Comparison of ENCODE assay signal across 16 cellular contexts in the genomic region with DNA sequence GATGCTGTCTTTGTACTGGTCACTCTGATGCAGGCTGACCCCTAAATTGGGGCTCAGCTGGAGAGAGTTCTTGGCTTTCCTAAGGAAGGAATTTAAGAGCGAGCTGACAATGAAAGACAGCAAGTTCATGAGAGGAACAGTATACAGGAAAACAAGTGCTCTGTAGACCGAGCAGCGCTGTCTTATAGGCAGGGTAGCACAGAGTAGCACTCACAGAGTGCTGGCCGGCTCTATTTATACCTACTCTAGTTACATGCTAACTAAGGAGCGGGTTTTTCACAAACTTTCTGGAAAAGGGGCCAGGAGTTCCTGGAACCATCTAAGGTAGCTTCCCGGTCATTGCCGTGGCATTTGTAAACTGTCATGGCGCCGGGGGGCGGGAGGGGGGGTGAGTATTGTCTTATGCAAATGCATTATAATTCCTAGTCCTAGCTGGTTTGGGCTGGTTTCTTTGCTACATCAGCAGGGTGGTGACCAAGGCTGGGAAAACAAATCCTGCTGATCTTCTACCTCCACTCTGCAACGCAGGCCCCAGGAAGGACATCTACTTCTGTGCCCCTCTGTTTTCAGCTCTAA. TPM values are rescaled to one million over a fixed set of nuclear protein-coding genes. Genes with fewer than 3 reads are reported as not detected.
DNase-seq lines count a peak whose midpoint lies in the region; ATAC-seq, FAIRE-seq and TF ChIP-seq lines count a peak whose summit lies in the region.
"Had no signal": no experiment of that assay in that cellular context is flagged by ENCODE, and none has a peak within 500 bp of the region (broad histone marks: within the 10 kb centered on the region; RNA-seq: fewer than 3 reads in every experiment).

No MANE protein-coding gene starts in this region.

- no peak for TF ChIP-seq EP300 in A549 (IDR thresholded peaks at IDR 0.05)

- H3K9me3 ChIP-seq in A549 = no peaks in the 10 kb centered on the region
- no peaks in the 10 kb centered on the region for H3K9me3 ChIP-seq in mammary epithelial cell (replicated peaks; ENCODE audit: insufficient read depth, low read length)
- no peaks in the 10 kb centered on the region for H3K9me3 ChIP-seq in right lobe of liver
- no peaks in the 10 kb centered on the region for H3K9me3 ChIP-seq in effector memory CD4-positive, alpha-beta T cell (ENCODE audit: control insufficient read depth, low read length)
- H3K9me3 ChIP-seq: BLaER1, SJSA1 had no signal

- no peaks in the 10 kb centered on the region for H3K79me2 ChIP-seq in GM23338 (replicated peaks; ENCODE audit: insufficient read depth)
- H3K79me2 ChIP-seq in mammary epithelial cell (ENCODE audit: insufficient read depth, low read length) = no peaks in the 10 kb centered on the region

- H3F3A ChIP-seq in GM23338 (replicated peaks; ENCODE audit: low read depth) = no peaks in the 10 kb centered on the region

- H2AFZ ChIP-seq in GM23338 (no peak overlapping the region), mammary epithelial cell (ENCODE audit: low read depth, low read length) (peak overlapping the region; percentile 75)

- 97% methylated on average over 11 of the region's 11 CpGs for WGBS in A549 (ENCODE audit: missing lambda C conversion rate)
- WGBS in mammary epithelial cell (ENCODE audit: low coverage, missing lambda C conversion rate) = 74% methylated on average over 7 of the region's 11 CpGs
- 95% methylated on average over 10 of the region's 11 CpGs for WGBS in right lobe of liver (ENCODE audit: insufficient coverage, low coverage, low lambda C conversion rate, missing lambda C conversion rate)

- CTCF ChIA-PET in A549 (lab: Yijun Ruan, JAX) (interaction anchor here (0.6 to 2.6 kb wide), 10 partner anchors 10 to 47 kb away, joined by 3 to 18 read pairs (median 4); no protein-coding TSS in a partner anchor), mammary epithelial cell (lab: Charles Lee; ENCODE audit: low non-redundant PET) (no interaction called here)

- TF ChIP-seq RAD21 in A549 (conservative IDR thresholded peaks at IDR 0.05 in 1 of 2, IDR thresholded peaks at IDR 0.05 in 1 of 2) = no peak

- H3K9me3 Mint-ChIP-seq in GM23338 = no peaks in the 10 kb centered on the region

- no peak overlapping the region for H3K4me2 ChIP-seq in A549
- H3K4me2 ChIP-seq in GM23338 = no peak overlapping the region
- no peak overlapping the region for H3K4me2 ChIP-seq in mammary epithelial cell (ENCODE audit: insufficient read depth, low read depth, low read length)
- H3K4me2 ChIP-seq: BLaER1 had no signal

- no peak for FAIRE-seq in A549 (lab: Jason Lieb, UNC)

- H3K4me3 ChIP-seq in A549 = no peak overlapping the region
- H3K4me3 ChIP-seq in GM23338 = no peak overlapping the region
- no peak overlapping the region for H3K4me3 ChIP-seq in mammary epithelial cell (replicated peaks in 1 of 3; ENCODE audit: insufficient read depth in 1 of 3, low read depth in 2 of 3, low read length in 3 of 3)
- no peak overlapping the region for H3K4me3 ChIP-seq in right lobe of liver
- no peak overlapping the region for H3K4me3 ChIP-seq in effector memory CD4-positive, alpha-beta T cell (ENCODE audit: insufficient read depth, low read depth, low read length, poor library complexity, severe bottlenecking)
- H3K4me3 ChIP-seq: BLaER1, SJSA1 had no signal

- H3K9me2 ChIP-seq in GM23338 (ENCODE audit: insufficient read depth) = no peaks in the 10 kb centered on the region

- peaks cover 26% of the 10 kb centered on the region for H3K4me1 ChIP-seq in A549
- no peaks in the 10 kb centered on the region; the same call in 1 of the 2 replicates for H3K4me1 ChIP-seq in GM23338 (ENCODE audit: insufficient read depth)
- peaks cover 28% of the 10 kb centered on the region for H3K4me1 ChIP-seq in mammary epithelial cell (ENCODE audit: insufficient read depth, low read length)
- peaks cover 0 to 19% (median 4%) of the 10 kb centered on the region in 4 donors for H3K4me1 ChIP-seq in right lobe of liver
- H3K4me1 ChIP-seq in effector memory CD4-positive, alpha-beta T cell (ENCODE audit: control insufficient read depth, insufficient read depth, low read length, poor library complexity, severe bottlenecking) = no peaks in the 10 kb centered on the region
- H3K4me1 ChIP-seq: BLaER1 had no signal

- no TSS peak for BruUV-seq in mammary epithelial cell (replicated peaks; lab: Mats Ljungman, UMichigan)

- DNase-seq in A549 (ENCODE audit: low read depth in 1 of 2, low spot score in 1 of 2) (no peak), GM23338 (ENCODE audit: low spot score) (no peak), mammary epithelial cell (no peak), right lobe of liver (no peak), NCI-H82 treated with DMSO at 0.1 percent for 48 hours (lab: John Stamatoyannopoulos, UW; ENCODE audit: unreplicated experiment) (no peak)
- DNase-seq in effector memory CD4-positive, alpha-beta T cell = no peak
- DNase-seq: EL, NCI-H1105 treated with DMSO at 0.1 percent for 48 hours, NCI-H187, NCI-H446 treated with DMSO at 0.1 percent for 48 hours, NCI-H82, SW 1271 had no signal

- no peak overlapping the region for H3K9ac ChIP-seq in mammary epithelial cell (ENCODE audit: insufficient read depth, low read length)
- H3K9ac ChIP-seq: BLaER1 had no signal

- H4K20me1 ChIP-seq in GM23338 (replicated peaks; ENCODE audit: insufficient read depth) (no peaks in the 10 kb centered on the region), mammary epithelial cell (ENCODE audit: insufficient read depth, low read length) (no peaks in the 10 kb centered on the region)
- H4K20me1 ChIP-seq: BLaER1 had no signal

- no peak overlapping the region for H3K27ac Mint-ChIP-seq in GM23338

- H3K36me3 ChIP-seq in GM23338 (ENCODE audit: insufficient read depth) (no peaks in the 10 kb centered on the region), mammary epithelial cell (ENCODE audit: insufficient read depth, low read length) (no peaks in the 10 kb centered on the region), right lobe of liver (no peaks in the 10 kb centered on the region)
- no peaks in the 10 kb centered on the region for H3K36me3 ChIP-seq in effector memory CD4-positive, alpha-beta T cell (ENCODE audit: control insufficient read depth, insufficient read depth, low read length)
- H3K36me3 ChIP-seq: BLaER1, SJSA1 had no signal

- dilution Hi-C loops in mammary epithelial cell (cut with HindIII; ENCODE audit: low sequenced_read_pairs) = no loop called here

- H3K27me3 ChIP-seq in GM23338 (ENCODE audit: insufficient read depth) (no peaks in the 10 kb centered on the region), mammary epithelial cell (ENCODE audit: insufficient read depth, low read length) (no peaks in the 10 kb centered on the region), right lobe of liver (no peaks in the 10 kb centered on the region)
- no peaks in the 10 kb centered on the region for H3K27me3 ChIP-seq in effector memory CD4-positive, alpha-beta T cell (replicated peaks; ENCODE audit: control insufficient read depth, insufficient read depth, low read length, poor library complexity, severe bottlenecking)
- H3K27me3 ChIP-seq: BLaER1, SJSA1 had no signal

- peaks cover 2% of the 10 kb centered on the region for H3K27me3 Mint-ChIP-seq in GM23338 (ENCODE audit: insufficient read depth, low read depth, poor library complexity)

- POLR2A ChIA-PET in A549 (lab: Yijun Ruan, JAX) = no interaction called here

- no peak for TF ChIP-seq POLR2A in A549 (IDR thresholded peaks at IDR 0.05; ENCODE audit: low read length)
- no peak for TF ChIP-seq POLR2A in right lobe of liver (IDR thresholded peaks at IDR 0.05)

- H3K36me3 Mint-ChIP-seq in GM23338 (ENCODE audit: low read depth) = no peaks in the 10 kb centered on the region

- no peak for ATAC-seq in A549
- ATAC-seq in GM23338 = peak; percentile 67
- peak in 3 of 4 donors; percentile 48 to 54 (median 50) for ATAC-seq in right lobe of liver
- no peak for ATAC-seq in GM18909 (IDR thresholded peaks at IDR 0.05; ENCODE audit: poor library complexity, unreplicated experiment)
- ATAC-seq in activated CD4-positive, CD25-positive, alpha-beta regulatory T cell treated with anti-CD3 and anti-CD28 coated beads, Interleukin-2, amount 50 U/mL, for 24 hours = no peak

- intact Hi-C loops in mammary epithelial cell (cut with micrococcal nuclease) = no loop called here
- intact Hi-C loops in right lobe of liver (cut with DNase I) = no loop called here

- in situ Hi-C loops in mammary epithelial cell (cut with MboI; ENCODE audit: low sequenced_read_pairs in 2 of 2) = no loop called here

- H3K4me3 Mint-ChIP-seq in GM23338 = no peak overlapping the region

- TF ChIP-seq CTCF in A549 (IDR thresholded peaks at IDR 0.05) (no peak), GM23338 (conservative IDR thresholded peaks at IDR 0.05; ENCODE audit: low read depth in 2 of 2) (no peak), mammary epithelial cell (conservative IDR thresholded peaks at IDR 0.05 in 1 of 2, IDR thresholded peaks at IDR 0.05 in 1 of 2; ENCODE audit: extremely low read depth in 1 of 2, insufficient read depth in 1 of 2, low read depth in 1 of 2, low read length in 2 of 2) (no peak), right lobe of liver (IDR thresholded peaks at IDR 0.05) (no peak)

- peaks cover 3% of the 10 kb centered on the region; the same call in 1 of the 3 replicates for H3K4me1 Mint-ChIP-seq in GM23338

- H3K27ac ChIP-seq in A549 (peak overlapping the region; percentile 20 to 59; a peak in 4 of 6 replicates), GM23338 (ENCODE audit: low read depth) (no peak overlapping the region), mammary epithelial cell (ENCODE audit: insufficient read depth, low read depth, low read length) (no peak overlapping the region), right lobe of liver (peak overlapping the region; percentile 78 to 86 (median 80))
- no peak overlapping the region for H3K27ac ChIP-seq in effector memory CD4-positive, alpha-beta T cell (ENCODE audit: insufficient read depth, low read length, poor library complexity, severe bottlenecking)
- H3K27ac ChIP-seq: BLaER1, SJSA1 had no signal

TF ChIP-seq in GM23338, 12 proteins besides CTCF, POLR2A, EP300 and RAD21:
- no peak for TF ChIP-seq NANOG (IDR thresholded peaks at IDR 0.05; ENCODE audit: borderline replicate concordance)

RNA-seq across cellular contexts. Expression of gene MAP3K20, which starts 31.7 kb away (rescaled TPM):
- 76.7 and 80.7 TPM in 2 replicates for polyA plus RNA-seq in A549 (2011; rRNA removed)
- 13.8 and 14.9 TPM in 2 replicates for polyA plus RNA-seq in A549 (2012; cell fraction: cytosol; rRNA removed)
- 6.8 and 8.7 TPM in 2 replicates for polyA plus RNA-seq in A549 (2012; cell fraction: nucleus; rRNA removed)
- polyA plus RNA-seq in A549 (2017; fragmentation: RNase III; extraction: RNeasy Plus Mini Kit Qiagen cat#74134 plus additional on column Dnase treatment) = 34.1 to 34.7 TPM (median 34.2 TPM) in 3 replicates
- 52.0 and 55.0 TPM in 2 replicates for polyA minus RNA-seq in A549 (2011; rRNA and poly(A)+ RNA removed)
- 9.6 and 13.7 TPM in 2 replicates for total RNA-seq in GM23338 (2014; rRNA removed; shearing (Covaris generic))
- 6.5 and 7.6 TPM in 2 replicates for polyA plus RNA-seq in GM23338 (2016; fragmentation: Nextera tagmentation; extraction: Ambion mirVana)
- total RNA-seq in mammary epithelial cell = 100 to 1,000 TPM in 1 of 2 donors, 10 to 100 TPM in 1; 31.8 to 109 TPM
- 39.0 TPM for polyA plus RNA-seq in mammary epithelial cell
- 48.2 TPM for polyA minus RNA-seq in mammary epithelial cell
- 10 to 100 TPM; 16.0 to 36.8 (median 22.0) TPM for total RNA-seq in right lobe of liver

Comparison
In these comparisons a context has a peak if more than half of its experiments do, and no peak if none do; other contexts are left out.
1. ATAC-seq: peak in GM23338 (single experiment) and right lobe of liver (3 of 4); none in A549 (0 of 2), GM18909 (single experiment) and activated CD4-positive, CD25-positive, alpha-beta regulatory T cell treated with anti-CD3 and anti-CD28 coated beads, Interleukin-2, amount 50 U/mL, for 24 hours (0 of 2).
2. H3K27ac ChIP-seq: peak in A549 (2 of 2) and right lobe of liver (3 of 3); none in GM23338 (single experiment), mammary epithelial cell (single experiment) and effector memory CD4-positive, alpha-beta T cell (single experiment).